In genomic region chr20:58003525-58003924, GRCh38 we compare ENCODE assay signal across 31 cellular contexts.
A peak's percentile ranks its signal among the peaks of the same experiment; 100 is the strongest.
DNase-seq lines count a peak whose midpoint lies in the region; ATAC-seq, FAIRE-seq and TF ChIP-seq lines count a peak whose summit lies in the region.
"Had no signal": no experiment of that assay in that cellular context is flagged by ENCODE, and none has a peak within 500 bp of the region (broad histone marks: within the 10 kb centered on the region; RNA-seq: fewer than 3 reads in every experiment).

No MANE protein-coding gene starts in this region.

- no peak overlapping the region for H2BK15ac ChIP-seq in H1 (ENCODE audit: low read length)

- H2AK5ac ChIP-seq in H1 (ENCODE audit: low read depth, low read length) = no peak overlapping the region

- H3K14ac ChIP-seq in H1 (ENCODE audit: insufficient read length) = no peak overlapping the region

- H2BK120ac ChIP-seq in H1 (replicated peaks; ENCODE audit: low read depth, low read length) = no peak overlapping the region

- H2BK20ac ChIP-seq in H1 (ENCODE audit: low read length) = no peak overlapping the region

- no peak overlapping the region for H4K91ac ChIP-seq in H1 (replicated peaks; ENCODE audit: insufficient read length, low read length)

- H3K9me3 ChIP-seq in H1 (ENCODE audit: insufficient read depth in 2 of 2, low read depth in 1 of 2, low read length in 1 of 2) (0 out of 4 replicates have a peak, but pooled peaks cover 0 to 3% of the 10 kb centered on the region in 2 experiments), spleen (no peaks in the 10 kb centered on the region)
- H3K9me3 ChIP-seq: ascending aorta, gastrocnemius medialis, SJSA1, upper lobe of left lung had no signal

- H2AFZ ChIP-seq in H1 (ENCODE audit: low read length) = no peak overlapping the region
- H2AFZ ChIP-seq: neural progenitor cell had no signal

- intact Hi-C loops in spleen (cut with DNase I; ENCODE audit: low total_unique reads) = no loop called here

- H3K36me3 ChIP-seq in H1 (ENCODE audit: control insufficient read depth in 2 of 4, insufficient read depth in 4 of 4, low read length in 3 of 4) (no peaks in the 10 kb centered on the region), spleen (no peaks in the 10 kb centered on the region)
- H3K36me3 ChIP-seq: ascending aorta, gastrocnemius medialis, neural progenitor cell, SJSA1, upper lobe of left lung had no signal

- no peak overlapping the region for H3K9ac ChIP-seq in H1 (replicated peaks in 1 of 4; ENCODE audit: extremely low read depth in 1 of 4, low read depth in 3 of 4, low read length in 3 of 4)
- H3K9ac ChIP-seq: neural progenitor cell had no signal

- peaks cover 0 to 7% (median 6%) of the 10 kb centered on the region in 4 experiments; a peak in 5 of 7 replicates for H3K4me1 ChIP-seq in H1 (replicated peaks in 1 of 4; ENCODE audit: control insufficient read depth in 3 of 4, insufficient read depth in 4 of 4, low read length in 3 of 4)
- peaks cover 0 to 16% (median 12%) of the 10 kb centered on the region in 6 donors for H3K4me1 ChIP-seq in spleen
- H3K4me1 ChIP-seq: Caco-2 had no signal

- no peak for TF ChIP-seq EP300 in H1 (IDR thresholded peaks at IDR 0.05; ENCODE audit: borderline replicate concordance in 1 of 2, low read depth in 2 of 2, low read length in 2 of 2)

- TF ChIP-seq CTCF in H1 (IDR thresholded peaks at IDR 0.05; ENCODE audit: control extremely low read depth in 1 of 3, insufficient read depth in 1 of 3, low read depth in 1 of 3, low read length in 3 of 3) = no peak
- TF ChIP-seq CTCF in spleen (IDR thresholded peaks at IDR 0.05 in 8 of 11, conservative IDR thresholded peaks at IDR 0.05 in 3 of 11) = no peak

- H3K4me3 ChIP-seq in H1 (ENCODE audit: extremely low read depth in 1 of 4, insufficient read depth in 2 of 4, low read depth in 3 of 4, low read length in 4 of 4) (no peak overlapping the region), spleen (no peak overlapping the region)
- H3K4me3 ChIP-seq: ascending aorta, gastrocnemius medialis, neural progenitor cell, SJSA1, upper lobe of left lung had no signal

- H3K4me2 ChIP-seq in H1 (ENCODE audit: insufficient read depth in 1 of 2, low read depth in 2 of 2, low read length in 2 of 2) = no peak overlapping the region
- H3K4me2 ChIP-seq: neural progenitor cell had no signal

- H2BK5ac ChIP-seq in H1 (ENCODE audit: low read depth, low read length) = no peak overlapping the region

- no peak overlapping the region; the same call in 1 of the 2 replicates for H4K8ac ChIP-seq in H1 (ENCODE audit: extremely low read depth, insufficient read depth, low read length)

- no peak overlapping the region for H2BK12ac ChIP-seq in H1 (ENCODE audit: low read depth, low read length)

- CTCF ChIA-PET in H1 (lab: Charles Lee; ENCODE audit: partially characterized antibody) = interaction anchor here (0.9 to 1.5 kb wide), 3 partner anchors 176 to 381 kb away, joined by 3 to 4 read pairs (median 3); no protein-coding TSS in a partner anchor

- no peak overlapping the region for H3K23ac ChIP-seq in H1 (ENCODE audit: insufficient read length)

- H3K27me3 ChIP-seq in H1 (replicated peaks in 1 of 4; ENCODE audit: control insufficient read depth in 3 of 4, extremely low read depth in 1 of 4, insufficient read depth in 3 of 4, low read length in 3 of 4) (0 out of 7 replicates have a peak, but pooled peaks cover 0 to 3% (median 0%) of the 10 kb centered on the region in 4 experiments), spleen (replicated peaks in 1 of 7) (peaks cover 0 to 8% (median 0%) of the 10 kb centered on the region in 7 donors)
- H3K27me3 ChIP-seq: ascending aorta, gastrocnemius medialis, SJSA1, upper lobe of left lung had no signal

- H4K5ac ChIP-seq in H1 (ENCODE audit: insufficient read length, low read depth, low read length) = no peak overlapping the region

- no peak for ATAC-seq in GM21737 (IDR thresholded peaks at IDR 0.05; ENCODE audit: unreplicated experiment)
- ATAC-seq: activated CD8-positive, alpha-beta T cell treated with anti-CD3 and anti-CD28 coated beads for 36 hours; gastrocnemius medialis; left cardiac atrium; right cardiac atrium; stimulated activated effector memory CD8-positive, alpha-beta T cell treated with anti-CD3 and anti-CD28 coated beads, Interleukin-12 subunit alpha, Interleukin-12 subunit beta, amount 100 ng/mL, for 72 hours had no signal

- H3K27ac ChIP-seq in H1 (ENCODE audit: low read depth, low read length) (no peak overlapping the region), spleen (no peak overlapping the region)
- H3K27ac ChIP-seq: ascending aorta, gastrocnemius medialis, neural progenitor cell, SJSA1, upper lobe of left lung had no signal

- TF ChIP-seq POLR2A in H1 (IDR thresholded peaks at IDR 0.05; ENCODE audit: control extremely low read depth in 1 of 2, low read depth in 2 of 2, low read length in 2 of 2) (no peak), spleen (IDR thresholded peaks at IDR 0.05) (no peak)

- TF ChIP-seq RAD21 in H1 (IDR thresholded peaks at IDR 0.05 in 1 of 2, conservative IDR thresholded peaks at IDR 0.05 in 1 of 2; ENCODE audit: low read depth in 2 of 2, low read length in 2 of 2) = peak in 1 of 2 experiments; percentile 22; a peak in 1 of 4 replicates

- no peak overlapping the region for H3K18ac ChIP-seq in H1 (ENCODE audit: extremely low read depth, low read length)

- H3K56ac ChIP-seq in H1 (replicated peaks; ENCODE audit: insufficient read length, low read depth, low read length) = no peak overlapping the region

- no peaks in the 10 kb centered on the region; the same call in 1 of the 2 replicates for H3K23me2 ChIP-seq in H1 (ENCODE audit: low read depth, low read length)

- H3K79me1 ChIP-seq in H1 (ENCODE audit: low read depth, low read length) = no peaks in the 10 kb centered on the region

- peak; percentile 53 for DNase-seq in activated effector memory CD4-positive, alpha-beta T cell treated with anti-CD3 and anti-CD28 coated beads, Interleukin-2, amount 50 U/mL, for 16 hours
- DNase-seq in activated effector memory CD4-positive, alpha-beta T cell treated with Interleukin-2 at 50 U/mL for 16 hours = no peak
- DNase-seq in NAMALWA (ENCODE audit: low spot score) (peak; percentile 54), H1 (ENCODE audit: low read depth in 1 of 2, low spot score in 2 of 2) (no peak), spleen (peak; percentile 41), DMS114 treated with DMSO at 0.1 percent for 48 hours (lab: John Stamatoyannopoulos, UW; ENCODE audit: unreplicated experiment) (no peak), NCI-H187 (lab: John Stamatoyannopoulos, UW) (no peak)
- DNase-seq: activated CD4-positive, CD25-positive, alpha-beta regulatory T cell treated with anti-CD3 and anti-CD28 coated beads, Interleukin-2, amount 50 U/mL, for 72 hours; activated CD8-positive, alpha-beta T cell treated with anti-CD3 and anti-CD28 coated beads for 36 hours; activated naive CD8-positive, alpha-beta T cell treated with anti-CD3 and anti-CD28 coated beads, Interleukin-2, amount 10 ng/mL, durations not matched to agents 7 days and 5 days; C1 segment of cervical spinal cord; Caco-2; caudate nucleus; endodermal cell; gastrocnemius medialis; left cardiac atrium; NCI-H1105; NCI-H510A treated with DMSO at 0.1 percent for 48 hours; right cardiac atrium; stimulated activated CD4-positive, alpha-beta T cell treated with anti-CD3 and anti-CD28 coated beads, Interleukin-4, amount 100 ng/mL, for 24 hours; T-helper 1 cell; upper lobe of left lung had no signal

- no peak overlapping the region for H3K4ac ChIP-seq in H1 (replicated peaks; ENCODE audit: insufficient read length, low read depth, low read length)

- no peaks in the 10 kb centered on the region for H3K79me2 ChIP-seq in H1 (ENCODE audit: control insufficient read depth in 1 of 2, insufficient read depth in 2 of 2, low read length in 2 of 2)

- POLR2A ChIA-PET in H1 (lab: Charles Lee; ENCODE audit: partially characterized antibody) = no interaction called here

- FAIRE-seq in H1 (lab: Jason Lieb, UNC) = no peak
- FAIRE-seq: GM12891, H54, RCC 7860, TTC549 had no signal

- no peaks in the 10 kb centered on the region for H4K20me1 ChIP-seq in H1 (replicated peaks in 1 of 2; ENCODE audit: control insufficient read depth in 1 of 2, insufficient read depth in 2 of 2, low read length in 2 of 2)

- 94% methylated on average over 6 of the region's 6 CpGs; no CpG with 5 or more reads in 1 of the 2 experiments for WGBS in H1 (ENCODE audit: extremely low coverage in 1 of 2, insufficient coverage in 1 of 2, insufficient read length in 1 of 2, insufficient replicate concordance in 2 of 2, low coverage in 1 of 2, low lambda C conversion rate in 2 of 2, missing lambda C conversion rate in 1 of 2), 2 experiments
- 86 to 94% (median 91%) methylated on average over 6 of the region's 6 CpGs for WGBS in spleen, 5 donors

TF ChIP-seq in H1, 55 proteins besides CTCF, POLR2A, EP300 and RAD21:
- TF ChIP-seq, protein P1, sequence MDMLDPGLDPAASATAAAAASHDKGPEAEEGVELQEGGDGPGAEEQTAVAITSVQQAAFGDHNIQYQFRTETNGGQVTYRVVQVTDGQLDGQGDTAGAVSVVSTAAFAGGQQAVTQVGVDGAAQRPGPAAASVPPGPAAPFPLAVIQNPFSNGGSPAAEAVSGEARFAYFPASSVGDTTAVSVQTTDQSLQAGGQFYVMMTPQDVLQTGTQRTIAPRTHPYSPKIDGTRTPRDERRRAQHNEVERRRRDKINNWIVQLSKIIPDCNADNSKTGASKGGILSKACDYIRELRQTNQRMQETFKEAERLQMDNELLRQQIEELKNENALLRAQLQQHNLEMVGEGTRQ (IDR thresholded peaks at IDR 0.05; ENCODE audit: low read length) = peak; percentile 52; the same call in 1 of the 2 replicates
- TF ChIP-seq TAF1 (IDR thresholded peaks at IDR 0.05; ENCODE audit: low read depth, low read length) = no peak

Comparison
In these comparisons a context has a peak if more than half of its experiments do, and no peak if none do; other contexts are left out.
1. DNase-seq: peak in activated effector memory CD4-positive, alpha-beta T cell treated with anti-CD3 and anti-CD28 coated beads, Interleukin-2, amount 50 U/mL, for 16 hours (single experiment), NAMALWA (single experiment) and spleen (single experiment); none in activated effector memory CD4-positive, alpha-beta T cell treated with Interleukin-2 at 50 U/mL for 16 hours (single experiment), H1 (0 of 2), DMS114 treated with DMSO at 0.1 percent for 48 hours (single experiment) and NCI-H187 (0 of 2).